In the genomic region with DNA sequence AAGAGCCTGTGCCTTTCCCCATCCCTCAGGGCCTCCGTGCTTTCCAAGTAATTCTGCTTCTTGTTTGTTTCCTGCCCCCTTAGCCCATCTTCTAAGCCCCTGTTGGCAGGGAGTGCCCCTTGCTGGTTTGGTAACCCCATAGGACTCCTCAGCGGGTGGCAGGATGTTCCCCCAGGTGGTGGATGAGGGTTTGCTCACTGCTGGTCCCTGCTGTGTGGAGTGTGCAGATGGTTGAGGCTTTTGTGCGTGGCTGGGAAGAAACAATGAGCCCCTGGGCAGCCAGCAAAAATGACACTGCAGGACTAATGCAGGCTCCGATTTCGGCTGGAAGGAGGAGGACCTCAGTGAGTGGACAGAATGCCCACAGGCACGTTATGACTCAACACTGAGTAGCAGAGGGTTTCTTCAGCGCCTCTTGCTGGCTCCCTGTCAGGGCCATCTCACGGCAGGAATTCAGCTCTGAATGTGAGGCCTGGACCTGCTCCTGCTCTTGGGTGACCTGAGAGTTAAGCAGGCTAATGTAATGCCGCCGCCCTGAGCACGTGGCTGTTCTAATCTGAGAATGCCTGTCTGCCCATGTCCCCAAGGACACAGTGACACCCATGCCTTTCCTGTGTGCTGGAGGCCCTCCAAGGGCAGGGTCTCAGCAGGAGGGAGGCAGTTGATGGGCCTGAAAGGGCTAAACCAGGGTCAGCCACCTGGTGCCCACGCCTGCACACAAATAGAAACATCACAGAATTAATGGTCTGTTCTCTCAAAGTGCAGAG, we compare ENCODE assay signal across 8 cellular contexts. TPM values are rescaled to one million over a fixed set of nuclear protein-coding genes. Genes with fewer than 3 reads are reported as not detected.
A peak's percentile ranks its signal among the peaks of the same experiment; 100 is the strongest.
DNase-seq lines count a peak whose midpoint lies in the region; ATAC-seq and TF ChIP-seq lines count a peak whose summit lies in the region.

No MANE protein-coding gene starts in this region.

- H3K4me1 ChIP-seq in uterus, result peaks cover 0 to 21% of the 10 kb centered on the region in 2 donors

- DNase-seq in AG09319 (ENCODE audit: extremely low read depth, low read depth), result peak; percentile 92
- DNase-seq in left colon, result peak; percentile 12 to 60
- DNase-seq in uterus, result peak; percentile 56 to 67
- no peak for DNase-seq in GM19240 (ENCODE audit: insufficient read length, low spot score)
- no peak for DNase-seq in activated gamma-delta T cell (lab: John Stamatoyannopoulos, UW)

- peak; percentile 44 for TF ChIP-seq CTCF in AG09319 (IDR thresholded peaks at IDR 0.05; ENCODE audit: low read depth, low read length)
- TF ChIP-seq CTCF in brain (conservative IDR thresholded peaks at IDR 0.05), result no peak
- peak in 1 of 4 experiments; percentile 15 for TF ChIP-seq CTCF in uterus (IDR thresholded peaks at IDR 0.05)

- ATAC-seq in left colon, result peak; percentile 35
- no peak for ATAC-seq in activated T-helper 17 cell treated with anti-CD3 and anti-CD28 coated beads, Interleukin-2, amount 50 U/mL, for 72 hours (replicated peaks)

- peak overlapping the region; percentile 50 to 63 for H3K27ac ChIP-seq in uterus

- no peaks in the 10 kb centered on the region for H3K9me3 ChIP-seq in uterus

- intact Hi-C loops in left colon (cut with DNase I, micrococcal nuclease), result no loop called here
- intact Hi-C loops in uterus (cut with DNase I; ENCODE audit: low total_unique reads), result no loop called here

- peak; percentile 98 for TF ChIP-seq EP300 in Ishikawa (IDR thresholded peaks at IDR 0.05; ENCODE audit: borderline replicate concordance)

- H3K4me3 ChIP-seq in uterus, result no peak overlapping the region

- H3K36me3 ChIP-seq in uterus, result no peaks in the 10 kb centered on the region

- peaks cover 53% of the 10 kb centered on the region for H3K4me1 Mint-ChIP-seq in brain
- H3K4me1 Mint-ChIP-seq in activated T-helper 17 cell treated with anti-CD3 and anti-CD28 coated beads, Interleukin-2, amount 50 U/mL, for 72 hours, result peaks cover 30% of the 10 kb centered on the region

- H3K27me3 Mint-ChIP-seq in brain, result peaks cover 3% of the 10 kb centered on the region
- H3K27me3 Mint-ChIP-seq in activated T-helper 17 cell treated with anti-CD3 and anti-CD28 coated beads, Interleukin-2, amount 50 U/mL, for 72 hours, result no peaks in the 10 kb centered on the region

- no peaks in the 10 kb centered on the region for H3K9me3 Mint-ChIP-seq in brain
- H3K9me3 Mint-ChIP-seq in activated T-helper 17 cell treated with anti-CD3 and anti-CD28 coated beads, Interleukin-2, amount 50 U/mL, for 72 hours, result no peaks in the 10 kb centered on the region

- peak overlapping the region in 2 of 5 experiments; percentile 10 to 27 for H3K4me3 Mint-ChIP-seq in brain
- H3K4me3 Mint-ChIP-seq in activated T-helper 17 cell treated with anti-CD3 and anti-CD28 coated beads, Interleukin-2, amount 50 U/mL, for 72 hours, result no peak overlapping the region

- no peaks in the 10 kb centered on the region for H3K27me3 ChIP-seq in uterus

- H3K36me3 Mint-ChIP-seq in brain, result peaks cover 17% of the 10 kb centered on the region
- peaks cover 50% of the 10 kb centered on the region for H3K36me3 Mint-ChIP-seq in activated T-helper 17 cell treated with anti-CD3 and anti-CD28 coated beads, Interleukin-2, amount 50 U/mL, for 72 hours (ENCODE audit: low read depth)

- TF ChIP-seq POLR2A in uterus (IDR thresholded peaks at IDR 0.05), result no peak

- TF ChIP-seq RAD21 in Ishikawa (IDR thresholded peaks at IDR 0.05; ENCODE audit: low read depth), result peak; percentile 29

- peak overlapping the region; percentile 12 to 79 (median 33) for H3K27ac Mint-ChIP-seq in brain
- H3K27ac Mint-ChIP-seq in activated T-helper 17 cell treated with anti-CD3 and anti-CD28 coated beads, Interleukin-2, amount 50 U/mL, for 72 hours, result no peak overlapping the region

TF ChIP-seq in Ishikawa, 13 proteins besides CTCF, POLR2A, EP300 and RAD21:
- peak; percentile 93 for TF ChIP-seq FOXM1 (IDR thresholded peaks at IDR 0.05; ENCODE audit: borderline replicate concordance, low read depth)
- peak; percentile 98 for TF ChIP-seq NFIC (IDR thresholded peaks at IDR 0.05)
- TF ChIP-seq ZBTB7A (IDR thresholded peaks at IDR 0.05; ENCODE audit: low read depth), result peak; percentile 95
- no peak; the same call in 1 of the 2 replicates for TF ChIP-seq TAF1 (IDR thresholded peaks at IDR 0.05; ENCODE audit: low read depth)
- TF ChIP-seq EGR1 (IDR thresholded peaks at IDR 0.05), result peak; percentile 64; the same call in 1 of the 2 replicates
- TF ChIP-seq TCF12 (IDR thresholded peaks at IDR 0.05; ENCODE audit: low read depth), result peak; percentile 99
- TF ChIP-seq REST (IDR thresholded peaks at IDR 0.05; ENCODE audit: low read depth), result 0 out of 2 replicates have a peak, but pooled peaks have one; percentile 27
- TF ChIP-seq CREB1 (IDR thresholded peaks at IDR 0.05; ENCODE audit: low read depth), result peak; percentile 36
- peak; percentile 88 for TF ChIP-seq TEAD4 (IDR thresholded peaks at IDR 0.05)
- peak; percentile 84 for TF ChIP-seq CEBPB (IDR thresholded peaks at IDR 0.05)
- TF ChIP-seq, protein P1, sequence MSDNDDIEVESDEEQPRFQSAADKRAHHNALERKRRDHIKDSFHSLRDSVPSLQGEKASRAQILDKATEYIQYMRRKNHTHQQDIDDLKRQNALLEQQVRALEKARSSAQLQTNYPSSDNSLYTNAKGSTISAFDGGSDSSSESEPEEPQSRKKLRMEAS (IDR thresholded peaks at IDR 0.05), result peak; percentile 99
- TF ChIP-seq YY1 (IDR thresholded peaks at IDR 0.05; ENCODE audit: low read depth), result peak; percentile 65
- TF ChIP-seq USF1 (IDR thresholded peaks at IDR 0.05), result peak; percentile 88
TF ChIP-seq in Ishikawa: peak in this region for 12.

RNA-seq across cellular contexts. Expression of gene BAG3, which starts 16.6 kb away (rescaled TPM):
- polyA plus RNA-seq in brain (ENCODE audit: insufficient read depth, low read depth, low replicate concordance), result 20.6 TPM
- 10 to 100 TPM; 26.4 to 26.9 TPM for total RNA-seq in left colon
- 10 to 100 TPM in 3 of 4 donors, 1 to 10 TPM in 1; 6.6 to 44.1 (median 22.4) TPM for total RNA-seq in uterus
- total RNA-seq in activated T-helper 17 cell treated with anti-CD3 and anti-CD28 coated beads, Interleukin-2, amount 50 U/mL, for 72 hours, result 10 to 100 TPM; 24.7 to 26.6 TPM

RNA-seq across cellular contexts. Expression of gene INPP5F, which starts 58.1 kb away (rescaled TPM):
- 14.4 TPM for polyA plus RNA-seq in brain (ENCODE audit: insufficient read depth, low read depth, low replicate concordance)
- total RNA-seq in left colon (10 to 100 TPM; 12.7 to 15.7 TPM), uterus (10 to 100 TPM; 14.3 to 67.3 (median 27.8) TPM)
- 10 to 100 TPM; 12.4 to 26.3 TPM for total RNA-seq in activated T-helper 17 cell treated with anti-CD3 and anti-CD28 coated beads, Interleukin-2, amount 50 U/mL, for 72 hours

Comparison
In these comparisons a context has a peak if more than half of its experiments do, and no peak if none do; other contexts are left out.
1. DNase-seq: peak in AG09319 (single experiment), left colon (2 of 2) and uterus (2 of 2); none in GM19240 (single experiment) and activated gamma-delta T cell (single experiment).